ENCODE assay signal across 16 cellular contexts in the genomic region with DNA sequence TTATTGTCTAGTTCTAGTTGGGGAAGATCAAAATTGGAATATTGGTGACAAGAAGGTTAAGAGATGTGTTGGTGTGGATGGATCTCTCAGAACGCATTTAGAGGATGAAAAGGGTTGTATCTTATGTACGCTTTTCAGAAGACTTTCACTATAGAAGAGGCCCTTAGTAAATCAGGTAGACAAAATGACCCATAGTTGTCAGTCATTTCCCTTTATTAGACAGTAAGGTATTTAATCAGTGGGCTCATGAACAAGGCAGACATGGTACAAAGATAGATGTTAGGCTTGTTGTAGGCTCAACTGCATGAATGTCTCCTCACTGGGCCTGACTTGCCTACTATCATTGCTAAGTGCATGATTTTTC.
DNase-seq lines count a peak whose midpoint lies in the region; ATAC-seq and TF ChIP-seq lines count a peak whose summit lies in the region.
"Had no signal": no experiment of that assay in that cellular context is flagged by ENCODE, and none has a peak within 500 bp of the region (broad histone marks: within the 10 kb centered on the region; RNA-seq: fewer than 3 reads in every experiment).

No MANE protein-coding gene starts in this region.

- H3K36me3 Mint-ChIP-seq in activated T-cell treated with anti-CD3 and anti-CD28 coated beads, Interleukin-2, amount 50 U/mL, for 72 hours (ENCODE audit: insufficient read depth in 2 of 2), result no peaks in the 10 kb centered on the region
- no peaks in the 10 kb centered on the region for H3K36me3 Mint-ChIP-seq in stimulated activated memory B cell treated with anti-CD40 and anti-IgM and Interleukin-4, amounts not matched to agents 10 μg/mL and 1 μg/mL and 100 μg/mL, for 72 hours

- no peaks in the 10 kb centered on the region for H3K4me1 Mint-ChIP-seq in activated T-cell treated with anti-CD3 and anti-CD28 coated beads, Interleukin-2, amount 50 U/mL, for 72 hours (ENCODE audit: low read depth)
- no peaks in the 10 kb centered on the region for H3K4me1 Mint-ChIP-seq in stimulated activated memory B cell treated with anti-CD40 and anti-IgM and Interleukin-4, amounts not matched to agents 10 μg/mL and 1 μg/mL and 100 μg/mL, for 72 hours

- TF ChIP-seq POLR2A in lower leg skin (IDR thresholded peaks at IDR 0.05), result no peak

- peak; percentile 39 to 50 for ATAC-seq in activated T-cell treated with anti-CD3 and anti-CD28 coated beads, Interleukin-2, amount 50 U/mL, for 72 hours (replicated peaks in 1 of 2)
- ATAC-seq in GM21786 (IDR thresholded peaks at IDR 0.05; ENCODE audit: unreplicated experiment) (peak; percentile 33), HG03103 (IDR thresholded peaks at IDR 0.05; ENCODE audit: low read depth, unreplicated experiment) (peak; percentile 16)
- ATAC-seq in stimulated activated memory B cell treated with anti-CD40 and anti-IgM and Interleukin-4, amounts not matched to agents 10 μg/mL and 1 μg/mL and 100 μg/mL, for 72 hours, result peak; percentile 69
- ATAC-seq: heart left ventricle, left lung had no signal

- H3K27me3 Mint-ChIP-seq in activated T-cell treated with anti-CD3 and anti-CD28 coated beads, Interleukin-2, amount 50 U/mL, for 72 hours (ENCODE audit: low read depth), result no peaks in the 10 kb centered on the region
- H3K27me3 Mint-ChIP-seq in stimulated activated memory B cell treated with anti-CD40 and anti-IgM and Interleukin-4, amounts not matched to agents 10 μg/mL and 1 μg/mL and 100 μg/mL, for 72 hours, result peaks cover 11% of the 10 kb centered on the region

- H3K9me3 Mint-ChIP-seq in activated T-cell treated with anti-CD3 and anti-CD28 coated beads, Interleukin-2, amount 50 U/mL, for 72 hours, result no peaks in the 10 kb centered on the region
- no peaks in the 10 kb centered on the region for H3K9me3 Mint-ChIP-seq in stimulated activated memory B cell treated with anti-CD40 and anti-IgM and Interleukin-4, amounts not matched to agents 10 μg/mL and 1 μg/mL and 100 μg/mL, for 72 hours

- no peak for DNase-seq in activated T-cell treated with anti-CD3 and anti-CD28 coated beads, Interleukin-2, amount 50 U/mL, for 72 hours
- DNase-seq in activated T-cell treated with anti-CD3 and anti-CD28 coated beads, Interleukin-2, amount 50 U/mL, for 1 hour, result no peak
- DNase-seq in DMS153 (lab: John Stamatoyannopoulos, UW), result no peak
- no peak for DNase-seq in lower leg skin (ENCODE audit: low spot score in 2 of 2)
- DNase-seq in NCI-H526 treated with DMSO at 0.1 percent for 48 hours (lab: John Stamatoyannopoulos, UW), result no peak
- DNase-seq: 8988T; activated CD4-positive, alpha-beta T cell treated with anti-CD3 and anti-CD28 coated beads, Interleukin-2, amount 50 U/mL, for 1 hour; activated gamma-delta T cell treated with Interleukin-2 at 50 U/mL for 16 hours; Calu3; heart left ventricle; Kasumi-1; left lung had no signal

- intact Hi-C loops in lower leg skin (cut with DNase I; ENCODE audit: low total_unique reads), result no loop called here

- H3K4me3 ChIP-seq in lower leg skin (ENCODE audit: low read depth, poor library complexity, severe bottlenecking), result no peak overlapping the region
- H3K4me3 ChIP-seq: heart left ventricle, left lung, tibial nerve had no signal

- WGBS in lower leg skin, 2 donors, result 95 to 98% methylated on average over 2 of the region's 2 CpGs

- TF ChIP-seq CTCF in lower leg skin (IDR thresholded peaks at IDR 0.05), result no peak

- H3K27ac Mint-ChIP-seq in activated T-cell treated with anti-CD3 and anti-CD28 coated beads, Interleukin-2, amount 50 U/mL, for 72 hours, result peak overlapping the region; percentile 18
- no peak overlapping the region for H3K27ac Mint-ChIP-seq in stimulated activated memory B cell treated with anti-CD40 and anti-IgM and Interleukin-4, amounts not matched to agents 10 μg/mL and 1 μg/mL and 100 μg/mL, for 72 hours

- peak overlapping the region in 1 of 2 donors; percentile 31 for H3K4me3 Mint-ChIP-seq in activated T-cell treated with anti-CD3 and anti-CD28 coated beads, Interleukin-2, amount 50 U/mL, for 72 hours
- no peak overlapping the region for H3K4me3 Mint-ChIP-seq in stimulated activated memory B cell treated with anti-CD40 and anti-IgM and Interleukin-4, amounts not matched to agents 10 μg/mL and 1 μg/mL and 100 μg/mL, for 72 hours

Comparison
In these comparisons a context has a peak if more than half of its experiments do, and no peak if none do; other contexts are left out.
1. ATAC-seq: peak in every context shown above with its lines; median percentile 69 in stimulated activated memory B cell treated with anti-CD40 and anti-IgM and Interleukin-4, amounts not matched to agents 10 μg/mL and 1 μg/mL and 100 μg/mL, for 72 hours; 44 in activated T-cell treated with anti-CD3 and anti-CD28 coated beads, Interleukin-2, amount 50 U/mL, for 72 hours; 33 in GM21786; 16 in HG03103.